ENCODE assay signal across 9 cellular contexts in the genomic region with DNA sequence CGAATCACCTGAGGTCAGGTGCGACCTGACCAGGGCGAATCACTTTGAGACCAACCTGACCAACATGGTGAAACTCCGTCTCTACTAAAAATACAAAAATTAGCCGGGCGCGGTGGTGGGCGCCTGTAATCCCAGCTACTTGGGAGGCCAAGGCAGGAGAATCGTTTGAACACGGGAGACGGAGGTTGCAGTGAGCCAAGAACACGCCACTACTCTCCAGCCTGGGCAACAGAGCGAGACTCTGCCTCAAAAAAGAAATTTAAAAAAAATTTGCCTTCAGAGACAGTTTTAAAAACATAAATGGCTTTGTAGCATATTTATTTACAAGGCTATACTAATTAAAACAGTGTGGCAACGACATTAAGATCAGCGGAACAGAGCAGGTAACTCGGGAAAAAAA. TPM values are rescaled to one million over a fixed set of nuclear protein-coding genes. Genes with fewer than 3 reads are reported as not detected.
DNase-seq lines count a peak whose midpoint lies in the region; ATAC-seq and TF ChIP-seq lines count a peak whose summit lies in the region.
"Not testable (repeated sequence)": the region's sequence is repeated elsewhere in the genome, so short reads cannot be mapped to it uniquely, and the experiment has no call there.
"Had no signal": no experiment of that assay in that cellular context is flagged by ENCODE, and none has a peak within 500 bp of the region (broad histone marks: within the 10 kb centered on the region; RNA-seq: fewer than 3 reads in every experiment).

No MANE protein-coding gene starts in this region.

- H3K9ac ChIP-seq in HCT116 (ENCODE audit: low read length) = peak overlapping the region; percentile 84

- not testable (repeated sequence) for DNase-seq in AG04450 (ENCODE audit: low read depth, low spot score); HCT116 (ENCODE audit: low read depth, low spot score); Peyer's patch; coronary artery (ENCODE audit: low spot score); left ventricle myocardium inferior; naive thymus-derived CD4-positive, alpha-beta T cell; spleen

- H3K4me3 Mint-ChIP-seq in activated T-helper 17 cell treated with anti-CD3 and anti-CD28 coated beads, Interleukin-2, amount 50 U/mL, for 72 hours = peak overlapping the region; percentile 82
- H3K4me3 Mint-ChIP-seq in naive thymus-derived CD4-positive, alpha-beta T cell = peak overlapping the region; percentile 81 to 96 (median 90)

- H3K36me3 ChIP-seq in HCT116 (ENCODE audit: control insufficient read depth in 1 of 2, insufficient read depth in 2 of 2, low read length in 2 of 2) = peaks cover 17 to 31% of the 10 kb centered on the region in 2 experiments
- peaks cover 0 to 18% (median 0%) of the 10 kb centered on the region in 3 donors for H3K36me3 ChIP-seq in Peyer's patch
- peaks cover 19% of the 10 kb centered on the region for H3K36me3 ChIP-seq in left ventricle myocardium inferior
- H3K36me3 ChIP-seq in naive thymus-derived CD4-positive, alpha-beta T cell (ENCODE audit: control insufficient read depth in 2 of 3, insufficient read depth in 3 of 3, low read length in 3 of 3) = peaks cover 7 to 19% (median 14%) of the 10 kb centered on the region in 3 experiments
- peaks cover 0 to 32% (median 19%) of the 10 kb centered on the region in 6 donors for H3K36me3 ChIP-seq in spleen

- RAD21 ChIA-PET in HCT116 (lab: Charles Lee; ENCODE audit: low non-redundant PET in 1 of 2, low total read pairs in 2 of 2, uncharacterized antibody in 2 of 2, unreplicated experiment in 2 of 2) = not testable (repeated sequence)

- POLR2A ChIA-PET in AG04450 (lab: Yijun Ruan, JAX) = interaction anchor here (4.4 kb wide), 1 partner anchor 9 kb away, joined by 24 read pairs; a partner anchor contains a TSS
- POLR2A ChIA-PET in HCT116 (lab: Charles Lee) = interaction anchor here (3.0 kb wide), 1 partner anchor 10 kb away, joined by 13 read pairs; a partner anchor contains a TSS
- POLR2A ChIA-PET in naive thymus-derived CD4-positive, alpha-beta T cell (lab: Charles Lee) = interaction anchor here (0.6 to 4.3 kb wide), 5 partner anchors 9 to 150 kb away, joined by 3 to 58 read pairs (median 4); a partner anchor contains a TSS

- not testable (repeated sequence) for H3K9me3 ChIP-seq in AG04450 (ENCODE audit: control insufficient read depth, insufficient read depth, low read length); HCT116 (ENCODE audit: control insufficient read depth in 1 of 2, insufficient read depth in 1 of 2, low read depth in 1 of 2, low read length in 2 of 2); Peyer's patch; left ventricle myocardium inferior (replicated peaks); naive thymus-derived CD4-positive, alpha-beta T cell (ENCODE audit: control insufficient read depth in 2 of 3, low read length in 3 of 3); spleen

- H3K4me1 Mint-ChIP-seq in activated T-helper 17 cell treated with anti-CD3 and anti-CD28 coated beads, Interleukin-2, amount 50 U/mL, for 72 hours = peaks cover 37% of the 10 kb centered on the region
- peaks cover 40 to 59% (median 58%) of the 10 kb centered on the region in 7 donors for H3K4me1 Mint-ChIP-seq in naive thymus-derived CD4-positive, alpha-beta T cell

- H2AFZ ChIP-seq in HCT116 (ENCODE audit: low read depth, low read length, poor library complexity, severe bottlenecking) = not testable (repeated sequence)

- H3K4me1 ChIP-seq in HCT116 (ENCODE audit: control insufficient read depth in 1 of 2, insufficient read depth in 2 of 2, low read length in 2 of 2) = peaks cover 15 to 24% of the 10 kb centered on the region in 2 experiments
- peaks cover 0 to 52% (median 8%) of the 10 kb centered on the region in 4 donors for H3K4me1 ChIP-seq in Peyer's patch
- peaks cover 46% of the 10 kb centered on the region for H3K4me1 ChIP-seq in left ventricle myocardium inferior
- H3K4me1 ChIP-seq in naive thymus-derived CD4-positive, alpha-beta T cell (ENCODE audit: control insufficient read depth in 2 of 2, insufficient read depth in 2 of 2, low read length in 2 of 2) = peaks cover 30 to 32% of the 10 kb centered on the region in 2 donors
- H3K4me1 ChIP-seq in spleen = peaks cover 19 to 82% (median 58%) of the 10 kb centered on the region in 6 donors

- not testable (repeated sequence) for H3K27ac ChIP-seq in AG04450 (ENCODE audit: low read depth, low read length); coronary artery
- H3K27ac ChIP-seq in HCT116 (ENCODE audit: low read depth, low read length) (peak overlapping the region; percentile 83; the same call in 1 of the 2 replicates), Peyer's patch (peak overlapping the region in 3 of 4 donors; percentile 84 to 95 (median 92)), left ventricle myocardium inferior (replicated peaks) (peak overlapping the region; percentile 88), spleen (peak overlapping the region in 6 of 8 donors; percentile 80 to 94 (median 90))
- peak overlapping the region; percentile 93 for H3K27ac ChIP-seq in naive thymus-derived CD4-positive, alpha-beta T cell (ENCODE audit: low read depth, low read length)

- H3K9me3 Mint-ChIP-seq in activated T-helper 17 cell treated with anti-CD3 and anti-CD28 coated beads, Interleukin-2, amount 50 U/mL, for 72 hours; naive thymus-derived CD4-positive, alpha-beta T cell: not testable (repeated sequence)

- H3K9me2 ChIP-seq in HCT116 (ENCODE audit: insufficient read depth) = not testable (repeated sequence)

- H3K27ac Mint-ChIP-seq in activated T-helper 17 cell treated with anti-CD3 and anti-CD28 coated beads, Interleukin-2, amount 50 U/mL, for 72 hours = peak overlapping the region; percentile 72
- peak overlapping the region in 8 of 9 donors; percentile 16 to 90 (median 58) for H3K27ac Mint-ChIP-seq in naive thymus-derived CD4-positive, alpha-beta T cell

- not testable (repeated sequence) for TF ChIP-seq RAD21 in HCT116 (IDR thresholded peaks at IDR 0.05; ENCODE audit: low read depth)

- H3K79me2 ChIP-seq in HCT116 (ENCODE audit: insufficient read depth, low read length) = peaks cover 61% of the 10 kb centered on the region

- WGBS in spleen, 5 donors = 80 to 93% (median 84%) methylated on average over 16 of the region's 16 CpGs

- not testable (repeated sequence) for H4K20me1 ChIP-seq in HCT116 (ENCODE audit: insufficient read depth)

- not testable (repeated sequence) for H3K27me3 ChIP-seq in AG04450 (ENCODE audit: control insufficient read depth, insufficient read depth, low read length); HCT116 (ENCODE audit: insufficient read depth, low read length); Peyer's patch; left ventricle myocardium inferior (ENCODE audit: low read depth); naive thymus-derived CD4-positive, alpha-beta T cell (ENCODE audit: control insufficient read depth in 2 of 2, insufficient read depth in 2 of 2, low read length in 2 of 2); spleen (replicated peaks in 1 of 7)

- H3K4me3 ChIP-seq in AG04450 (ENCODE audit: low read depth, low read length) = peak overlapping the region; percentile 84
- H3K4me3 ChIP-seq in HCT116 (replicated peaks in 1 of 2; ENCODE audit: low read depth in 1 of 2, low read length in 2 of 2) = peak overlapping the region; percentile 82 to 84
- H3K4me3 ChIP-seq in Peyer's patch = peak overlapping the region in 3 of 4 donors; percentile 62 to 98 (median 79)
- H3K4me3 ChIP-seq in coronary artery = peak overlapping the region; percentile 76
- peak overlapping the region; percentile 88 for H3K4me3 ChIP-seq in left ventricle myocardium inferior
- H3K4me3 ChIP-seq in naive thymus-derived CD4-positive, alpha-beta T cell (ENCODE audit: low read length) = peak overlapping the region; percentile 76
- peak overlapping the region; percentile 71 to 95 (median 88) for H3K4me3 ChIP-seq in spleen

- TF ChIP-seq CTCF in AG04450 (IDR thresholded peaks at IDR 0.05; ENCODE audit: low read depth, low read length); HCT116 (IDR thresholded peaks at IDR 0.05 in 2 of 3, conservative IDR thresholded peaks at IDR 0.05 in 1 of 3; ENCODE audit: borderline replicate concordance in 1 of 3, insufficient read depth in 1 of 3, low read depth in 2 of 3, low read length in 2 of 3); Peyer's patch (IDR thresholded peaks at IDR 0.05); coronary artery (IDR thresholded peaks at IDR 0.05); left ventricle myocardium inferior (IDR thresholded peaks at IDR 0.05; ENCODE audit: borderline replicate concordance); spleen (IDR thresholded peaks at IDR 0.05 in 8 of 11, conservative IDR thresholded peaks at IDR 0.05 in 3 of 11): not testable (repeated sequence)

- intact Hi-C loops in HCT116 (cut with micrococcal nuclease); left ventricle myocardium inferior (cut with micrococcal nuclease): not testable (repeated sequence)
- intact Hi-C loops in naive thymus-derived CD4-positive, alpha-beta T cell (cut with micrococcal nuclease) = loop anchor here (5.0 kb wide), 3 partner anchors 181 to 1409 kb away; a partner anchor contains a TSS
- intact Hi-C loops in spleen (cut with DNase I; ENCODE audit: low total_unique reads) = loop anchor here (10.0 kb wide), 1 partner anchor 157 kb away; no protein-coding TSS in a partner anchor

- BruUV-seq in HCT116 (replicated peaks; lab: Mats Ljungman, UMichigan) = TSS peak; percentile 31

- ATAC-seq in HCT116; activated T-helper 17 cell treated with anti-CD3 and anti-CD28 coated beads, Interleukin-2, amount 50 U/mL, for 72 hours (replicated peaks); naive thymus-derived CD4-positive, alpha-beta T cell: not testable (repeated sequence)

- H3K4me2 ChIP-seq in HCT116 (ENCODE audit: low read length) = peak overlapping the region; percentile 94

- CTCF ChIA-PET in AG04450 (lab: Charles Lee) = interaction anchor here (1.5 kb wide), 1 partner anchor 9 kb away, joined by 3 read pairs; a partner anchor contains a TSS
- CTCF ChIA-PET in HCT116 (lab: Charles Lee); naive thymus-derived CD4-positive, alpha-beta T cell (lab: Charles Lee): not testable (repeated sequence)

- not testable (repeated sequence) for TF ChIP-seq POLR2A in HCT116 (IDR thresholded peaks at IDR 0.05; ENCODE audit: borderline replicate concordance, extremely low read depth, insufficient read depth, insufficient read length); Peyer's patch (IDR thresholded peaks at IDR 0.05); spleen (IDR thresholded peaks at IDR 0.05)

- peaks cover 52% of the 10 kb centered on the region for H3K36me3 Mint-ChIP-seq in activated T-helper 17 cell treated with anti-CD3 and anti-CD28 coated beads, Interleukin-2, amount 50 U/mL, for 72 hours (ENCODE audit: low read depth)
- H3K36me3 Mint-ChIP-seq in naive thymus-derived CD4-positive, alpha-beta T cell = peaks cover 10 to 30% (median 12%) of the 10 kb centered on the region in 5 donors

- not testable (repeated sequence) for H3K27me3 Mint-ChIP-seq in activated T-helper 17 cell treated with anti-CD3 and anti-CD28 coated beads, Interleukin-2, amount 50 U/mL, for 72 hours; naive thymus-derived CD4-positive, alpha-beta T cell

RNA-seq across cellular contexts. Expression of a gene that starts 1.1 kb away (rescaled TPM):
- polyA plus RNA-seq in AG04450 (2011; rRNA removed) (51.7 and 58.2 TPM in 2 replicates), spleen (10 to 100 TPM; 20.6 to 26.8 (median 25.3) TPM)
- polyA minus RNA-seq in AG04450 (2011; rRNA and poly(A)+ RNA removed) = 50.3 and 58.5 TPM in 2 replicates
- total RNA-seq in HCT116 (2021; ENCODE audit: unreplicated experiment) (129 TPM), Peyer's patch (100 to 1,000 TPM in 2 of 4 donors, 10 to 100 TPM in 2; 44.6 to 148 (median 86.5) TPM), left ventricle myocardium inferior (46.6 TPM), spleen (10 to 100 TPM; 39.3 to 46.8 (median 41.3) TPM)
- polyA plus RNA-seq in HCT116 (2012) = 110 and 112 TPM in 2 replicates
- 100 to 1,000 TPM in 1 of 2 donors, 10 to 100 TPM in 1; 77.1 to 107 TPM for total RNA-seq in activated T-helper 17 cell treated with anti-CD3 and anti-CD28 coated beads, Interleukin-2, amount 50 U/mL, for 72 hours
- total RNA-seq in naive thymus-derived CD4-positive, alpha-beta T cell = 10 to 100 TPM; 37.1 to 70.4 (median 44.0) TPM
- polyA plus RNA-seq in naive thymus-derived CD4-positive, alpha-beta T cell = 10 to 100 TPM; 17.6 to 27.4 TPM

RNA-seq across cellular contexts. Expression of a gene that starts 9.4 kb away (rescaled TPM):
- polyA plus RNA-seq in AG04450 (2011; rRNA removed) (70.8 and 84.3 TPM in 2 replicates), spleen (10 to 100 TPM; 59.8 to 71.1 (median 69.1) TPM)
- 9.6 and 11.4 TPM in 2 replicates for polyA minus RNA-seq in AG04450 (2011; rRNA and poly(A)+ RNA removed)
- total RNA-seq in HCT116 (2021; ENCODE audit: unreplicated experiment) (72.8 TPM), Peyer's patch (10 to 100 TPM; 20.6 to 34.0 (median 26.8) TPM), left ventricle myocardium inferior (134 TPM), spleen (10 to 100 TPM; 24.2 to 67.9 (median 63.4) TPM)
- polyA plus RNA-seq in HCT116 (2012) = 61.6 and 66.2 TPM in 2 replicates
- total RNA-seq in activated T-helper 17 cell treated with anti-CD3 and anti-CD28 coated beads, Interleukin-2, amount 50 U/mL, for 72 hours = 10 to 100 TPM; 45.5 to 78.0 TPM
- 10 to 100 TPM; 57.0 to 81.7 (median 67.4) TPM for total RNA-seq in naive thymus-derived CD4-positive, alpha-beta T cell
- polyA plus RNA-seq in naive thymus-derived CD4-positive, alpha-beta T cell = 10 to 100 TPM; 31.4 to 75.7 TPM

RNA-seq across cellular contexts. Expression of a gene that starts 22.3 kb away (rescaled TPM):
- not detected in 2 replicates for polyA plus RNA-seq in AG04450 (2011; rRNA removed)
- polyA minus RNA-seq in AG04450 (2011; rRNA and poly(A)+ RNA removed) = not detected in 2 replicates
- not detected for total RNA-seq in HCT116 (2021; ENCODE audit: unreplicated experiment)
- 0.05 and 0.10 TPM in 2 replicates for polyA plus RNA-seq in HCT116 (2012)
- total RNA-seq in Peyer's patch = not detected
- under 1 TPM; 0.08 to 0.13 TPM for total RNA-seq in activated T-helper 17 cell treated with anti-CD3 and anti-CD28 coated beads, Interleukin-2, amount 50 U/mL, for 72 hours
- 0.30 TPM for total RNA-seq in left ventricle myocardium inferior
- total RNA-seq in naive thymus-derived CD4-positive, alpha-beta T cell = 1 to 10 TPM in 1 of 5 experiments, under 1 TPM in 1, not detected in 3; 0.98 to 9.5 TPM
- polyA plus RNA-seq in naive thymus-derived CD4-positive, alpha-beta T cell = under 1 TPM; 0.14 to 0.22 TPM
- total RNA-seq in spleen = 10 to 100 TPM; 15.1 to 34.3 (median 26.6) TPM
- 1 to 10 TPM in 1 of 3 donors, under 1 TPM in 2; 0.63 to 1.6 (median 0.93) TPM for polyA plus RNA-seq in spleen
- total RNA-seq: kidney epithelial cell had no signal

RNA-seq across cellular contexts. Expression of a gene that starts 34.4 kb away (rescaled TPM):
- polyA plus RNA-seq in AG04450 (2011; rRNA removed) (141 and 156 TPM in 2 replicates), spleen (100 to 1,000 TPM; 202 to 276 (median 223) TPM)
- polyA minus RNA-seq in AG04450 (2011; rRNA and poly(A)+ RNA removed) = 67.9 and 73.2 TPM in 2 replicates
- total RNA-seq in HCT116 (2021; ENCODE audit: unreplicated experiment) (100 TPM), Peyer's patch (100 to 1,000 TPM in 3 of 4 donors, 10 to 100 TPM in 1; 78.4 to 310 (median 274) TPM), left ventricle myocardium inferior (131 TPM), spleen (100 to 1,000 TPM; 198 to 286 (median 238) TPM)
- 129 TPM in 2 replicates for polyA plus RNA-seq in HCT116 (2012)
- total RNA-seq in activated T-helper 17 cell treated with anti-CD3 and anti-CD28 coated beads, Interleukin-2, amount 50 U/mL, for 72 hours = 10 to 100 TPM; 29.7 to 52.2 TPM
- 100 to 1,000 TPM in 1 of 5 experiments, 10 to 100 TPM in 4; 29.5 to 165 (median 34.1) TPM for total RNA-seq in naive thymus-derived CD4-positive, alpha-beta T cell
- polyA plus RNA-seq in naive thymus-derived CD4-positive, alpha-beta T cell = 1 to 10 TPM; 1.0 to 3.0 TPM
